In genomic region chr10:43437141-43437860, GRCh38 we compare ENCODE assay signal across 8 cellular contexts. TPM values are rescaled to one million over a fixed set of nuclear protein-coding genes. Genes with fewer than 3 reads are reported as not detected.
DNase-seq lines count a peak whose midpoint lies in the region; TF ChIP-seq lines count a peak whose summit lies in the region.

No MANE protein-coding gene starts in this region.

- no peak for TF ChIP-seq CTCF in C4-2B (conservative IDR thresholded peaks at IDR 0.05)
- TF ChIP-seq CTCF in Loucy (conservative IDR thresholded peaks at IDR 0.05; ENCODE audit: low read length) = no peak
- no peak for TF ChIP-seq CTCF in coronary artery (IDR thresholded peaks at IDR 0.05)

- DNase-seq in coronary artery (ENCODE audit: low spot score) (no peak), NCI-H524 treated with DMSO at 0.1 percent for 48 hours (lab: John Stamatoyannopoulos, UW) (no peak), T-helper 9 cell (no peak), NCI-H2081 treated with DMSO at 0.1 percent for 48 hours (lab: John Stamatoyannopoulos, UW) (no peak)
- no peak for DNase-seq in activated CD4-positive, alpha-beta T cell treated with anti-CD3 and anti-CD28 coated beads for 48 hours

- H3F3A ChIP-seq in Loucy (ENCODE audit: low read depth) = no peaks in the 10 kb centered on the region

- H3K27ac ChIP-seq in C4-2B (peak overlapping the region; percentile 92), coronary artery (peak overlapping the region; percentile 97 to 98)

- peak overlapping the region; percentile 89 for H3K4me2 ChIP-seq in Loucy (ENCODE audit: low read depth, low read length, poor library complexity, severe bottlenecking)

- peaks cover 15% of the 10 kb centered on the region; the same call in 1 of the 2 replicates for H3K79me2 ChIP-seq in Loucy (ENCODE audit: insufficient read depth, low read length)

- H3K9me3 ChIP-seq in Loucy (ENCODE audit: insufficient read depth, low read depth, low read length) (no peaks in the 10 kb centered on the region), mononuclear cell (ENCODE audit: low read depth, low read length) (no peaks in the 10 kb centered on the region)

- H3K27me3 ChIP-seq in Loucy (ENCODE audit: insufficient read depth, low read length, poor library complexity, severe bottlenecking) (no peaks in the 10 kb centered on the region), mononuclear cell (ENCODE audit: insufficient read depth, low read length) (no peaks in the 10 kb centered on the region)

- H4K20me1 ChIP-seq in Loucy (ENCODE audit: insufficient read depth, low read length, poor library complexity, severe bottlenecking) = no peaks in the 10 kb centered on the region

- peak overlapping the region; percentile 96 for H2AFZ ChIP-seq in Loucy (ENCODE audit: low read length)

- H3K9me2 ChIP-seq in Loucy (replicated peaks; ENCODE audit: low read depth, low read length) = no peaks in the 10 kb centered on the region

- no peaks in the 10 kb centered on the region for H3K36me3 ChIP-seq in Loucy (ENCODE audit: insufficient read depth, low read length)

- H3K4me3 ChIP-seq in Loucy (ENCODE audit: low read length, poor library complexity, severe bottlenecking) (peak overlapping the region; percentile 90), coronary artery (peak overlapping the region; percentile 84), mononuclear cell (ENCODE audit: low read length) (peak overlapping the region; percentile 81)

- H3K4me1 ChIP-seq in Loucy (ENCODE audit: insufficient read depth, low read length, poor library complexity, severe bottlenecking) (peaks cover 5% of the 10 kb centered on the region), mononuclear cell (ENCODE audit: insufficient read depth, low read length) (peaks cover 51% of the 10 kb centered on the region)

- H3K9ac ChIP-seq in Loucy (ENCODE audit: low read depth, low read length, poor library complexity, severe bottlenecking) = peak overlapping the region; percentile 92

RNA-seq across cellular contexts. Expression of gene ZNF487, which starts 0.4 kb away (rescaled TPM):
- 13.1 TPM for total RNA-seq in mononuclear cell

RNA-seq across cellular contexts. Expression of gene HNRNPF, which starts 28.3 kb away (rescaled TPM):
- total RNA-seq in mononuclear cell = 118 TPM
